8 cellular contexts compared by ENCODE assay signal in genomic region chr3:9397331-9397910, GRCh38. TPM values are rescaled to one million over a fixed set of nuclear protein-coding genes. Genes with fewer than 3 reads are reported as not detected.
DNase-seq lines count a peak whose midpoint lies in the region; ATAC-seq and TF ChIP-seq lines count a peak whose summit lies in the region.

A gene with protein sequence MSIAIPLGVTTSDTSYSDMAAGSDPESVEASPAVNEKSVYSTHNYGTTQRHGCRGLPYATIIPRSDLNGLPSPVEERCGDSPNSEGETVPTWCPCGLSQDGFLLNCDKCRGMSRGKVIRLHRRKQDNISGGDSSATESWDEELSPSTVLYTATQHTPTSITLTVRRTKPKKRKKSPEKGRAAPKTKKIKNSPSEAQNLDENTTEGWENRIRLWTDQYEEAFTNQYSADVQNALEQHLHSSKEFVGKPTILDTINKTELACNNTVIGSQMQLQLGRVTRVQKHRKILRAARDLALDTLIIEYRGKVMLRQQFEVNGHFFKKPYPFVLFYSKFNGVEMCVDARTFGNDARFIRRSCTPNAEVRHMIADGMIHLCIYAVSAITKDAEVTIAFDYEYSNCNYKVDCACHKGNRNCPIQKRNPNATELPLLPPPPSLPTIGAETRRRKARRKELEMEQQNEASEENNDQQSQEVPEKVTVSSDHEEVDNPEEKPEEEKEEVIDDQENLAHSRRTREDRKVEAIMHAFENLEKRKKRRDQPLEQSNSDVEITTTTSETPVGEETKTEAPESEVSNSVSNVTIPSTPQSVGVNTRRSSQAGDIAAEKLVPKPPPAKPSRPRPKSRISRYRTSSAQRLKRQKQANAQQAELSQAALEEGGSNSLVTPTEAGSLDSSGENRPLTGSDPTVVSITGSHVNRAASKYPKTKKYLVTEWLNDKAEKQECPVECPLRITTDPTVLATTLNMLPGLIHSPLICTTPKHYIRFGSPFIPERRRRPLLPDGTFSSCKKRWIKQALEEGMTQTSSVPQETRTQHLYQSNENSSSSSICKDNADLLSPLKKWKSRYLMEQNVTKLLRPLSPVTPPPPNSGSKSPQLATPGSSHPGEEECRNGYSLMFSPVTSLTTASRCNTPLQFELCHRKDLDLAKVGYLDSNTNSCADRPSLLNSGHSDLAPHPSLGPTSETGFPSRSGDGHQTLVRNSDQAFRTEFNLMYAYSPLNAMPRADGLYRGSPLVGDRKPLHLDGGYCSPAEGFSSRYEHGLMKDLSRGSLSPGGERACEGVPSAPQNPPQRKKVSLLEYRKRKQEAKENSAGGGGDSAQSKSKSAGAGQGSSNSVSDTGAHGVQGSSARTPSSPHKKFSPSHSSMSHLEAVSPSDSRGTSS (N-terminal part only) (plus strand): TSS chr3:9397615. CDS start chr3:9428939, 31,324 bp downstream.

- intact Hi-C loops in IMR-90 (cut with micrococcal nuclease) = loop anchor here (1.0 to 5.0 kb wide), 2 partner anchors 25 to 40 kb away; no protein-coding TSS in a partner anchor
- intact Hi-C loops in mucosa of descending colon (cut with DNase I, micrococcal nuclease) = no loop called here

- no CpG with 5 or more reads among the region's 64 CpGs for WGBS in IMR-90 (ENCODE audit: extremely low coverage in 2 of 2, insufficient read length in 1 of 2), 2 experiments

- DNase-seq in DMS114 treated with DMSO at 0.1 percent for 48 hours (lab: John Stamatoyannopoulos, UW; ENCODE audit: unreplicated experiment) (peak; percentile 85), IMR-90 (peak; percentile 94), OCI-M2 (lab: John Stamatoyannopoulos, UW; ENCODE audit: unreplicated experiment) (peak; percentile 67), activated T-cell treated with anti-CD3 and anti-CD28 coated beads for 48 hours (ENCODE audit: low read depth) (peak; percentile 100), epithelial cell of prostate (ENCODE audit: low read depth, low spot score) (peak; percentile 79), mucosa of descending colon (peak; percentile 98 to 99 (median 99))
- DNase-seq in stimulated activated CD8-positive, alpha-beta memory T cell treated with anti-CD3 and anti-CD28 coated beads, Interleukin-4, amount 100 ng/mL, for 24 hours (ENCODE audit: low read depth) = peak; percentile 99

- H3K18ac ChIP-seq in IMR-90 (ENCODE audit: low read depth, low read length) = peak within 1 kb of the TSS; percentile 97

- H3K9me1 ChIP-seq in IMR-90 (ENCODE audit: insufficient read depth, low read length) = no peaks in the 10 kb centered on the region

- POLR2A ChIA-PET in IMR-90 (lab: Charles Lee; ENCODE audit: unreplicated experiment) = interaction anchor here (0.6 to 1.6 kb wide), 4 partner anchors 19 to 1780 kb away, joined by 3 to 4 read pairs (median 3); no protein-coding TSS in a partner anchor

- no peaks in the 10 kb centered on the region for H3K9me3 ChIP-seq in IMR-90 (ENCODE audit: control insufficient read depth, insufficient read depth, low read length)
- H3K9me3 ChIP-seq in mucosa of descending colon = no peaks in the 10 kb centered on the region

- H2BK15ac ChIP-seq in IMR-90 (ENCODE audit: low read depth, low read length) = peak within 1 kb of the TSS; percentile 17; the same call in 2 of the 3 replicates

- H4K20me1 ChIP-seq in IMR-90 (ENCODE audit: insufficient read depth, low read length) = peaks cover 88% of the 10 kb centered on the region

- peak within 1 kb of the TSS; percentile 97 for H3K14ac ChIP-seq in IMR-90 (replicated peaks; ENCODE audit: low read depth, low read length)

- H3K4me3 ChIP-seq in IMR-90 (ENCODE audit: insufficient read depth, low read depth, low read length) (peak within 1 kb of the TSS; percentile 95), mucosa of descending colon (peak within 1 kb of the TSS; percentile 87)

- peak within 1 kb of the TSS; percentile 95 for H3K4ac ChIP-seq in IMR-90 (ENCODE audit: low read depth, low read length)

- peak; percentile 42 for ATAC-seq in GM21529 (IDR thresholded peaks at IDR 0.05; ENCODE audit: unreplicated experiment)
- ATAC-seq in IMR-90 (ENCODE audit: low read depth) = peak; percentile 73
- peak; percentile 78 for ATAC-seq in mucosa of descending colon

- H2BK20ac ChIP-seq in IMR-90 (ENCODE audit: low read depth, low read length) = no peak within 1 kb of the TSS

- H3K4me2 ChIP-seq in IMR-90 (ENCODE audit: low read depth, low read length) = peak within 1 kb of the TSS; percentile 82

- H3K9ac ChIP-seq in IMR-90 (ENCODE audit: low read depth, low read length) = peak within 1 kb of the TSS; percentile 98

- H3K79me1 ChIP-seq in IMR-90 (ENCODE audit: low read depth in 1 of 2, low read length in 2 of 2) = peaks cover 0 to 16% of the 10 kb centered on the region in 2 experiments; a peak in 1 of 4 replicates

- H4K91ac ChIP-seq in IMR-90 (ENCODE audit: insufficient read depth, low read depth, low read length) = peak within 1 kb of the TSS; percentile 93

- H2BK120ac ChIP-seq in IMR-90 (ENCODE audit: low read depth, low read length) = peak within 1 kb of the TSS; percentile 69

- peak within 1 kb of the TSS; percentile 96 for H3K27ac ChIP-seq in IMR-90 (ENCODE audit: insufficient read depth, low read length)
- H3K27ac ChIP-seq in epithelial cell of prostate = peak within 1 kb of the TSS; percentile 96

- in situ Hi-C loops in IMR-90 (cut with MboI; ENCODE audit: low sequenced_read_pairs) = no loop called here

- TF ChIP-seq POLR2A in IMR-90 (IDR thresholded peaks at IDR 0.05; ENCODE audit: low read depth, low read length) = peak; percentile 97

- no peak for TF ChIP-seq CTCF in IMR-90 (conservative IDR thresholded peaks at IDR 0.05; ENCODE audit: low read depth, low read length)
- TF ChIP-seq CTCF in mucosa of descending colon (IDR thresholded peaks at IDR 0.05) = no peak

- H3K56ac ChIP-seq in IMR-90 (ENCODE audit: extremely low read depth, insufficient read depth, low read length) = peak within 1 kb of the TSS; percentile 95

- CTCF ChIA-PET in IMR-90 (lab: Yijun Ruan, JAX) = no interaction called here

- H3K4me1 ChIP-seq in IMR-90 (ENCODE audit: control insufficient read depth, insufficient read depth, low read length) (peaks cover 4% of the 10 kb centered on the region; the same call in 1 of the 2 replicates), mucosa of descending colon (ENCODE audit: low read depth) (peaks cover 50% of the 10 kb centered on the region)

- H4K5ac ChIP-seq in IMR-90 (ENCODE audit: low read depth, low read length) = peak within 1 kb of the TSS; percentile 97

- H3K36me3 ChIP-seq in IMR-90 (ENCODE audit: control insufficient read depth, insufficient read depth, low read length) = peaks cover 9% of the 10 kb centered on the region
- no peaks in the 10 kb centered on the region for H3K36me3 ChIP-seq in mucosa of descending colon (ENCODE audit: low read depth)

- no peak for TF ChIP-seq RAD21 in IMR-90 (IDR thresholded peaks at IDR 0.05; ENCODE audit: low read length)

- no peaks in the 10 kb centered on the region for H3K27me3 ChIP-seq in IMR-90 (ENCODE audit: control insufficient read depth, insufficient read depth, low read length)

- dilution Hi-C loops in IMR-90 (cut with HindIII; ENCODE audit: low sequenced_read_pairs, unreplicated experiment) = no loop called here

- peak within 1 kb of the TSS; percentile 87 for H2AFZ ChIP-seq in IMR-90 (replicated peaks; ENCODE audit: low read length, poor library complexity)

- peak within 1 kb of the TSS; percentile 97 for H2BK5ac ChIP-seq in IMR-90 (ENCODE audit: low read depth, low read length, poor library complexity, severe bottlenecking)

- H3K23ac ChIP-seq in IMR-90 (ENCODE audit: low read depth, low read length) = peak within 1 kb of the TSS; percentile 96

- BruUV-seq in IMR-90 (replicated peaks; lab: Mats Ljungman, UMichigan) = no TSS peak

- H4K8ac ChIP-seq in IMR-90 (ENCODE audit: low read depth in 2 of 2, low read length in 2 of 2) = peak within 1 kb of the TSS; percentile 86 to 97

- H2AK5ac ChIP-seq in IMR-90 (ENCODE audit: low read depth, low read length) = peak within 1 kb of the TSS; percentile 99

- peak within 1 kb of the TSS; percentile 99 for H2AK9ac ChIP-seq in IMR-90 (replicated peaks; ENCODE audit: low read depth, low read length, poor library complexity)

TF ChIP-seq in IMR-90, 13 proteins besides CTCF, POLR2A, EP300 and RAD21 (continues in another document):
- TF ChIP-seq FOS (IDR thresholded peaks at IDR 0.05; ENCODE audit: low read depth, low read length) (0 out of 2 replicates have a peak, but pooled peaks have one; percentile 3), ELK1 (IDR thresholded peaks at IDR 0.05; ENCODE audit: borderline replicate concordance, low read depth, low read length) (no peak), MAZ (IDR thresholded peaks at IDR 0.05; ENCODE audit: borderline replicate concordance, low read depth, low read length) (peak; percentile 9; the same call in 1 of the 2 replicates), BHLHE40 (IDR thresholded peaks at IDR 0.05; ENCODE audit: low read depth, low read length) (0 out of 2 replicates have a peak, but pooled peaks have one; percentile 6), CEBPB (IDR thresholded peaks at IDR 0.05; ENCODE audit: low read depth, low read length) (no peak), MAFK (IDR thresholded peaks at IDR 0.05; ENCODE audit: low read depth, low read length) (no peak), CHD1 (IDR thresholded peaks at IDR 0.05; ENCODE audit: low read depth, low read length) (no peak; the same call in 1 of the 2 replicates), RCOR1 (IDR thresholded peaks at IDR 0.05; ENCODE audit: insufficient replicate concordance, low read length) (no peak), RFX5 (IDR thresholded peaks at IDR 0.05; ENCODE audit: low read depth, low read length) (no peak), NFE2L2 (IDR thresholded peaks at IDR 0.05; ENCODE audit: low read depth, low read length) (peak; percentile 38; the same call in 1 of the 2 replicates)

RNA-seq across cellular contexts. Expression of the gene that starts here (rescaled TPM):
- total RNA-seq in IMR-90 (2012; rRNA removed) (50.0 and 62.9 TPM in 2 replicates), mucosa of descending colon (100 to 1,000 TPM in 2 of 3 donors, 10 to 100 TPM in 1; 94.8 to 132 (median 101) TPM)
- 42.7 and 45.1 TPM in 2 replicates for polyA plus RNA-seq in IMR-90 (2012; rRNA removed)
- polyA plus RNA-seq in IMR-90 (2012; cell fraction: cytosol; rRNA removed) = 14.4 and 24.9 TPM in 2 replicates
- polyA plus RNA-seq in IMR-90 (2012; cell fraction: nucleus; rRNA removed; ENCODE audit: low replicate concordance) = 87.1 and 210 TPM in 2 replicates

Comparison
In these comparisons a context has a peak if more than half of its experiments do, and no peak if none do; other contexts are left out.
1. Peak in every context shown above with its lines: DNase-seq, ATAC-seq, H3K4me3 ChIP-seq and H3K27ac ChIP-seq.